In genomic region chr22:39534591-39535301, GRCh38 we compare ENCODE assay signal across 8 cellular contexts. TPM values are rescaled to one million over a fixed set of nuclear protein-coding genes. Genes with fewer than 3 reads are reported as not detected.
DNase-seq lines count a peak whose midpoint lies in the region; ATAC-seq and TF ChIP-seq lines count a peak whose summit lies in the region.

No MANE protein-coding gene starts in this region.

- H3K36me3 Mint-ChIP-seq in CD4-positive, alpha-beta T cell (ENCODE audit: low read depth): peaks cover 29% of the 10 kb centered on the region
- peaks cover 19% of the 10 kb centered on the region for H3K36me3 Mint-ChIP-seq in HFFc6 (ENCODE audit: low read depth)

- peak; percentile 72 to 85 (median 75) for DNase-seq in CD4-positive, alpha-beta T cell
- DNase-seq in HFFc6 (no peak), RPMI8226 (peak; percentile 83), germinal center (ENCODE audit: low spot score) (peak; percentile 77), osteoblast (ENCODE audit: insufficient read length, low spot score, missing footprints) (peak; percentile 99), tibial artery (peak; percentile 78 to 86), A172 (ENCODE audit: low spot score) (no peak)
- DNase-seq in activated effector memory CD4-positive, alpha-beta T cell treated with Interleukin-2 at 50 U/mL for 16 hours: peak; percentile 62

- POLR2A ChIA-PET in CD4-positive, alpha-beta T cell (lab: Charles Lee): interaction anchor here (1.1 to 4.7 kb wide), 7 partner anchors 12 to 510 kb away, joined by 3 to 35 read pairs (median 4); partner anchors contain the start of genes ATF4, FAM83F and RPL3

- H3K9me3 Mint-ChIP-seq in CD4-positive, alpha-beta T cell: no peaks in the 10 kb centered on the region
- H3K9me3 Mint-ChIP-seq in HFFc6: no peaks in the 10 kb centered on the region

- peaks cover 28% of the 10 kb centered on the region for H3K79me2 ChIP-seq in osteoblast (ENCODE audit: insufficient read depth, low read length)

- no peaks in the 10 kb centered on the region for H3K9me3 ChIP-seq in CD4-positive, alpha-beta T cell (ENCODE audit: control insufficient read depth, low read length)
- no peaks in the 10 kb centered on the region for H3K9me3 ChIP-seq in osteoblast (ENCODE audit: low read depth, low read length)
- H3K9me3 ChIP-seq in tibial artery: no peaks in the 10 kb centered on the region

- no peak for ATAC-seq in CD4-positive, alpha-beta T cell (ENCODE audit: poor library complexity)

- H3K27ac Mint-ChIP-seq in CD4-positive, alpha-beta T cell: no peak overlapping the region
- peak overlapping the region; percentile 54; the same call in 1 of the 2 replicates for H3K27ac Mint-ChIP-seq in HFFc6

- peak overlapping the region; percentile 74 for H3K4me2 ChIP-seq in osteoblast (ENCODE audit: insufficient read depth, low read length)

- peaks cover 6% of the 10 kb centered on the region for H3K36me3 ChIP-seq in osteoblast (ENCODE audit: insufficient read depth, low read length)
- H3K36me3 ChIP-seq in tibial artery: peaks cover 0 to 12% (median 0%) of the 10 kb centered on the region in 3 donors

- intact Hi-C loops in CD4-positive, alpha-beta T cell (cut with DNase I, micrococcal nuclease): loop anchor here (1.0 to 10.0 kb wide), 12 partner anchors 88 to 1103 kb away; partner anchors contain the start of genes TNRC6B (in 2 of the 2), ADSL (in 1 of the 2), CBX7 (in 1 of the 2) and GRAP2 (in 1 of the 2)
- intact Hi-C loops in tibial artery (cut with DNase I; ENCODE audit: low total_unique reads): loop anchor here (5.0 to 10.0 kb wide), 2 partner anchors 493 to 810 kb away; partner anchors contain the start of gene ADSL

- no peak overlapping the region for H3K4me3 Mint-ChIP-seq in CD4-positive, alpha-beta T cell
- no peak overlapping the region for H3K4me3 Mint-ChIP-seq in HFFc6

- TF ChIP-seq CTCF in CD4-positive, alpha-beta T cell (IDR thresholded peaks at IDR 0.05): peak; percentile 93
- TF ChIP-seq CTCF in HFFc6 (IDR thresholded peaks at IDR 0.05) (peak; percentile 98), osteoblast (IDR thresholded peaks at IDR 0.05; ENCODE audit: extremely low read depth, low read depth, low read length) (peak; percentile 73), tibial artery (IDR thresholded peaks at IDR 0.05) (peak; percentile 90 to 91)

- H2AFZ ChIP-seq in osteoblast (ENCODE audit: low read length): peak overlapping the region; percentile 95

- peaks cover 41% of the 10 kb centered on the region for H3K4me1 Mint-ChIP-seq in CD4-positive, alpha-beta T cell (ENCODE audit: low read depth)
- H3K4me1 Mint-ChIP-seq in HFFc6 (ENCODE audit: low read depth): peaks cover 29% of the 10 kb centered on the region

- peaks cover 19% of the 10 kb centered on the region for H4K20me1 ChIP-seq in osteoblast (ENCODE audit: insufficient read depth, low read length)

- H3K27ac ChIP-seq in CD4-positive, alpha-beta T cell (ENCODE audit: low read depth, low read length): no peak overlapping the region
- H3K27ac ChIP-seq in osteoblast (ENCODE audit: low read depth, low read length): no peak overlapping the region
- no peak overlapping the region for H3K27ac ChIP-seq in tibial artery

- H3K4me1 ChIP-seq in osteoblast (ENCODE audit: insufficient read depth, low read length): peaks cover 17% of the 10 kb centered on the region
- H3K4me1 ChIP-seq in tibial artery: peaks cover 0 to 35% (median 28%) of the 10 kb centered on the region in 4 donors

- H3K27me3 Mint-ChIP-seq in CD4-positive, alpha-beta T cell: no peaks in the 10 kb centered on the region
- H3K27me3 Mint-ChIP-seq in HFFc6 (ENCODE audit: insufficient read depth): peaks cover 3% of the 10 kb centered on the region

- H3K4me3 ChIP-seq in osteoblast (ENCODE audit: insufficient read depth, low read length): peak overlapping the region; percentile 54
- H3K4me3 ChIP-seq in tibial artery: no peak overlapping the region

- CTCF ChIA-PET in CD4-positive, alpha-beta T cell (lab: Charles Lee): interaction anchor here (0.8 to 2.2 kb wide), 15 partner anchors 10 to 813 kb away, joined by 3 to 43 read pairs (median 3); partner anchors contain the start of gene ATF4

- H3K27me3 ChIP-seq in CD4-positive, alpha-beta T cell (ENCODE audit: control insufficient read depth, insufficient read depth, low read length): no peaks in the 10 kb centered on the region
- no peaks in the 10 kb centered on the region for H3K27me3 ChIP-seq in osteoblast (ENCODE audit: insufficient read depth, low read length)
- H3K27me3 ChIP-seq in tibial artery: no peaks in the 10 kb centered on the region

RNA-seq across cellular contexts. Expression of gene RPS19BP1, which starts 2.2 kb away (rescaled TPM):
- 10 to 100 TPM; 65.8 to 69.7 TPM for total RNA-seq in CD4-positive, alpha-beta T cell
- total RNA-seq in HFFc6 (2021; fragmentation: NEBNext Ultra II Directional; extraction: Animal tissue kit (Norgen Biotek cat#: 25700)): 10 to 100 TPM; 60.5 to 85.5 (median 75.9) TPM
- 25.9 and 34.7 TPM in 2 replicates for total RNA-seq in osteoblast
- 81.4 and 87.3 TPM in 2 replicates for total RNA-seq in A172 (2014; rRNA removed; shearing (Covaris generic))

RNA-seq across cellular contexts. Expression of gene ATF4, which starts 14.4 kb away (rescaled TPM):
- total RNA-seq in CD4-positive, alpha-beta T cell: 100 to 1,000 TPM; 358 to 365 TPM
- total RNA-seq in HFFc6 (2021; fragmentation: NEBNext Ultra II Directional; extraction: Animal tissue kit (Norgen Biotek cat#: 25700)): 100 to 1,000 TPM; 227 to 271 (median 249) TPM
- total RNA-seq in osteoblast: 494 and 590 TPM in 2 replicates
- 90.9 and 114 TPM in 2 replicates for total RNA-seq in A172 (2014; rRNA removed; shearing (Covaris generic))

RNA-seq across cellular contexts. Expression of gene MIEF1, which starts 32.7 kb away (rescaled TPM):
- total RNA-seq in CD4-positive, alpha-beta T cell: 10 to 100 TPM; 19.8 to 20.4 TPM
- 10 to 100 TPM; 26.4 to 32.8 (median 28.7) TPM for total RNA-seq in HFFc6 (2021; fragmentation: NEBNext Ultra II Directional; extraction: Animal tissue kit (Norgen Biotek cat#: 25700))
- 21.8 and 23.5 TPM in 2 replicates for total RNA-seq in osteoblast
- total RNA-seq in A172 (2014; rRNA removed; shearing (Covaris generic)): 14.0 and 15.8 TPM in 2 replicates

RNA-seq across cellular contexts. Expression of gene CACNA1I, which starts 35.8 kb away (rescaled TPM):
- total RNA-seq in CD4-positive, alpha-beta T cell: 10 to 100 TPM; 29.2 to 30.1 TPM
- total RNA-seq in HFFc6 (2021; fragmentation: NEBNext Ultra II Directional; extraction: Animal tissue kit (Norgen Biotek cat#: 25700)): not detected
- under 0.01 TPM in 2 replicates for total RNA-seq in osteoblast
- 0.02 and 0.05 TPM in 2 replicates for total RNA-seq in A172 (2014; rRNA removed; shearing (Covaris generic))

Comparison
In these comparisons a context has a peak if more than half of its experiments do, and no peak if none do; other contexts are left out.
1. DNase-seq: peak in CD4-positive, alpha-beta T cell (10 of 10), RPMI8226 (single experiment), activated effector memory CD4-positive, alpha-beta T cell treated with Interleukin-2 at 50 U/mL for 16 hours (single experiment), germinal center (single experiment), osteoblast (single experiment) and tibial artery (2 of 2); none in HFFc6 (single experiment) and A172 (single experiment).
2. Peak in every context shown above with its lines, with median percentiles within 50 percentile points of each other: CTCF ChIP-seq.